Comparison of ENCODE assay signal across 8 cellular contexts in the genomic region with DNA sequence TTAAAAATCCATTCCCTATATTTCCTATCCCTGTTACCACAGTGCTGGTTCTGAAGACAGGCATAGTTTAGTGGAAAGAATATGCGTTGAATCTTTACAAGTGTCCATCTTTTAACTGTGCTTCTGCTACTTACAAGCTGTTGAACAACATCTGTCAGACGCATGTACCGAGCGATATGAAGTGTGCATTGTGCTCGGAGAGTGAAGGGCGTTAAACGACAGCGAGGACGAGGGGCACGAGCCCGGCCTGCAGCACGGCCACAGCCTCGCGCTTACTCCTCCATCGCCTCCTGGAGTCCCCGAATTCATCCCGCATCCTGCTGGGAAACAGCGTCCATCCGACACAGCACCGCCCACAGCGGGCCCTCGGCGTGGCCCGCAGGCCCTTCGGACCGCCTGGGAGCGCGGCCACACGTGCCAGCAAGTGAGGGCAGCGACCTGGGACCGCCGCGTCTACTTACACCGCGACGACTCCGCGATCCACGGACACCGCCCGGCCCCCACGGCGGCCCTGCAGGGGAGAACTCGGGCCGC.
A peak's percentile ranks its signal among the peaks of the same experiment; 100 is the strongest.
DNase-seq lines count a peak whose midpoint lies in the region; ATAC-seq and TF ChIP-seq lines count a peak whose summit lies in the region.

No MANE protein-coding gene starts in this region.

- peak; percentile 13 for ATAC-seq in HG02885 (IDR thresholded peaks at IDR 0.05; ENCODE audit: poor library complexity, unreplicated experiment)

- H3K27me3 Mint-ChIP-seq in activated naive CD4-positive, alpha-beta T cell treated with anti-CD3 and anti-CD28 coated beads, Interleukin-2, amount 50 U/mL, for 24 hours = no peaks in the 10 kb centered on the region

- no peaks in the 10 kb centered on the region for H3K9me3 Mint-ChIP-seq in activated naive CD4-positive, alpha-beta T cell treated with anti-CD3 and anti-CD28 coated beads, Interleukin-2, amount 50 U/mL, for 24 hours

- TF ChIP-seq CTCF in cardiac fibroblast (IDR thresholded peaks at IDR 0.05; ENCODE audit: low read depth, low read length) = no peak

- no peak for DNase-seq in activated naive CD4-positive, alpha-beta T cell treated with anti-CD3 and anti-CD28 coated beads, Interleukin-2, amount 50 U/mL, for 16 hours
- DNase-seq in NCI-H774 (lab: John Stamatoyannopoulos, UW) = peak; percentile 57
- peak; percentile 63 to 65 for DNase-seq in cardiac fibroblast (ENCODE audit: low read depth in 2 of 2)
- DNase-seq in substantia nigra (lab: John Stamatoyannopoulos, UW) = peak in 6 of 49 donors; percentile 39 to 80 (median 56)
- no peak for DNase-seq in NCI-H1694 (lab: John Stamatoyannopoulos, UW)

- H3K27me3 ChIP-seq in layer of hippocampus (ENCODE audit: control insufficient read depth, insufficient read depth, low read length) = no peaks in the 10 kb centered on the region

- H3K4me3 Mint-ChIP-seq in activated naive CD4-positive, alpha-beta T cell treated with anti-CD3 and anti-CD28 coated beads, Interleukin-2, amount 50 U/mL, for 24 hours = peak overlapping the region; percentile 94

- H3K27ac ChIP-seq in layer of hippocampus (ENCODE audit: low read depth, low read length) (peak overlapping the region; percentile 98), substantia nigra (ENCODE audit: low read depth, low read length, poor library complexity, severe bottlenecking) (peak overlapping the region; percentile 97)

- H3K27ac Mint-ChIP-seq in activated naive CD4-positive, alpha-beta T cell treated with anti-CD3 and anti-CD28 coated beads, Interleukin-2, amount 50 U/mL, for 24 hours = peak overlapping the region; percentile 95

- peaks cover 65% of the 10 kb centered on the region for H3K4me1 Mint-ChIP-seq in activated naive CD4-positive, alpha-beta T cell treated with anti-CD3 and anti-CD28 coated beads, Interleukin-2, amount 50 U/mL, for 24 hours

- H3K4me3 ChIP-seq in cardiac fibroblast (replicated peaks in 1 of 2; ENCODE audit: low read depth in 2 of 2, low read length in 2 of 2) = peak overlapping the region; percentile 73 to 90

- H3K36me3 Mint-ChIP-seq in activated naive CD4-positive, alpha-beta T cell treated with anti-CD3 and anti-CD28 coated beads, Interleukin-2, amount 50 U/mL, for 24 hours = peaks cover 22% of the 10 kb centered on the region

Comparison
In these comparisons a context has a peak if more than half of its experiments do, and no peak if none do; other contexts are left out.
1. DNase-seq: peak in NCI-H774 (single experiment) and cardiac fibroblast (2 of 2); none in activated naive CD4-positive, alpha-beta T cell treated with anti-CD3 and anti-CD28 coated beads, Interleukin-2, amount 50 U/mL, for 16 hours (single experiment) and NCI-H1694 (single experiment).